ENCODE assay signal across 1 cellular context in the genomic region with DNA sequence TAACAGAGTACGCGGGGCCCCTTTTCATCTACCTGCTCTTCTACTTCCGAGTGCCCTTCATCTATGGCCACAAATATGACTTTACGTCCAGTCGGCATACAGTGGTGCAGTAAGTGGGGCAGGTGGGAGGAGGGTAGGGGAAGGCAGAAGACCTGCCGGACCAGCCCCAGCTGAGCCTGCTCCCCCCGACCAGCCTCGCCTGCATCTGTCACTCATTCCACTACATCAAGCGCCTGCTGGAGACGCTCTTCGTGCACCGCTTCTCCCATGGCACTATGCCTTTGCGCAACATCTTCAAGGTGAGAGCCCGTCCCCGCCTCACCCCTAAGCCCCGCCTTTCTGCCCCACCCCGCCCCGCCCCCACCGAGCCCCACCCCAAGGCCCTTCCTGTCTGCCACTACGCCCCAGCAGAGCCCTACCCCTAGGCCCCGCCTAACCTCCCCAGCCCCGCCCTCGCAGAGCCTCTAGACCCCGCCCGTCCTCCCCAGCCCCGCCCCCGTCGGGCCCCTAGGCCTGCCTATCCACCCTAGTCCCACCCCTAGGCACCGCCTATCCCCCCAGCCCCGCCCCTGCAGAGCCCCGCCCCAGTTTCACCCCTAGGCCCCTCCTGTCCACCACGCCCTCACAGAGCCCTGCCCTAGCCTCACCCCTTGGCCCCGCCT.
TF ChIP-seq lines count a peak whose summit lies in the region.

No MANE protein-coding gene starts in this region.

TF ChIP-seq in GM23338, 12 proteins besides CTCF, POLR2A, EP300 and RAD21 (continued from another document):
- TF ChIP-seq, protein P1, sequence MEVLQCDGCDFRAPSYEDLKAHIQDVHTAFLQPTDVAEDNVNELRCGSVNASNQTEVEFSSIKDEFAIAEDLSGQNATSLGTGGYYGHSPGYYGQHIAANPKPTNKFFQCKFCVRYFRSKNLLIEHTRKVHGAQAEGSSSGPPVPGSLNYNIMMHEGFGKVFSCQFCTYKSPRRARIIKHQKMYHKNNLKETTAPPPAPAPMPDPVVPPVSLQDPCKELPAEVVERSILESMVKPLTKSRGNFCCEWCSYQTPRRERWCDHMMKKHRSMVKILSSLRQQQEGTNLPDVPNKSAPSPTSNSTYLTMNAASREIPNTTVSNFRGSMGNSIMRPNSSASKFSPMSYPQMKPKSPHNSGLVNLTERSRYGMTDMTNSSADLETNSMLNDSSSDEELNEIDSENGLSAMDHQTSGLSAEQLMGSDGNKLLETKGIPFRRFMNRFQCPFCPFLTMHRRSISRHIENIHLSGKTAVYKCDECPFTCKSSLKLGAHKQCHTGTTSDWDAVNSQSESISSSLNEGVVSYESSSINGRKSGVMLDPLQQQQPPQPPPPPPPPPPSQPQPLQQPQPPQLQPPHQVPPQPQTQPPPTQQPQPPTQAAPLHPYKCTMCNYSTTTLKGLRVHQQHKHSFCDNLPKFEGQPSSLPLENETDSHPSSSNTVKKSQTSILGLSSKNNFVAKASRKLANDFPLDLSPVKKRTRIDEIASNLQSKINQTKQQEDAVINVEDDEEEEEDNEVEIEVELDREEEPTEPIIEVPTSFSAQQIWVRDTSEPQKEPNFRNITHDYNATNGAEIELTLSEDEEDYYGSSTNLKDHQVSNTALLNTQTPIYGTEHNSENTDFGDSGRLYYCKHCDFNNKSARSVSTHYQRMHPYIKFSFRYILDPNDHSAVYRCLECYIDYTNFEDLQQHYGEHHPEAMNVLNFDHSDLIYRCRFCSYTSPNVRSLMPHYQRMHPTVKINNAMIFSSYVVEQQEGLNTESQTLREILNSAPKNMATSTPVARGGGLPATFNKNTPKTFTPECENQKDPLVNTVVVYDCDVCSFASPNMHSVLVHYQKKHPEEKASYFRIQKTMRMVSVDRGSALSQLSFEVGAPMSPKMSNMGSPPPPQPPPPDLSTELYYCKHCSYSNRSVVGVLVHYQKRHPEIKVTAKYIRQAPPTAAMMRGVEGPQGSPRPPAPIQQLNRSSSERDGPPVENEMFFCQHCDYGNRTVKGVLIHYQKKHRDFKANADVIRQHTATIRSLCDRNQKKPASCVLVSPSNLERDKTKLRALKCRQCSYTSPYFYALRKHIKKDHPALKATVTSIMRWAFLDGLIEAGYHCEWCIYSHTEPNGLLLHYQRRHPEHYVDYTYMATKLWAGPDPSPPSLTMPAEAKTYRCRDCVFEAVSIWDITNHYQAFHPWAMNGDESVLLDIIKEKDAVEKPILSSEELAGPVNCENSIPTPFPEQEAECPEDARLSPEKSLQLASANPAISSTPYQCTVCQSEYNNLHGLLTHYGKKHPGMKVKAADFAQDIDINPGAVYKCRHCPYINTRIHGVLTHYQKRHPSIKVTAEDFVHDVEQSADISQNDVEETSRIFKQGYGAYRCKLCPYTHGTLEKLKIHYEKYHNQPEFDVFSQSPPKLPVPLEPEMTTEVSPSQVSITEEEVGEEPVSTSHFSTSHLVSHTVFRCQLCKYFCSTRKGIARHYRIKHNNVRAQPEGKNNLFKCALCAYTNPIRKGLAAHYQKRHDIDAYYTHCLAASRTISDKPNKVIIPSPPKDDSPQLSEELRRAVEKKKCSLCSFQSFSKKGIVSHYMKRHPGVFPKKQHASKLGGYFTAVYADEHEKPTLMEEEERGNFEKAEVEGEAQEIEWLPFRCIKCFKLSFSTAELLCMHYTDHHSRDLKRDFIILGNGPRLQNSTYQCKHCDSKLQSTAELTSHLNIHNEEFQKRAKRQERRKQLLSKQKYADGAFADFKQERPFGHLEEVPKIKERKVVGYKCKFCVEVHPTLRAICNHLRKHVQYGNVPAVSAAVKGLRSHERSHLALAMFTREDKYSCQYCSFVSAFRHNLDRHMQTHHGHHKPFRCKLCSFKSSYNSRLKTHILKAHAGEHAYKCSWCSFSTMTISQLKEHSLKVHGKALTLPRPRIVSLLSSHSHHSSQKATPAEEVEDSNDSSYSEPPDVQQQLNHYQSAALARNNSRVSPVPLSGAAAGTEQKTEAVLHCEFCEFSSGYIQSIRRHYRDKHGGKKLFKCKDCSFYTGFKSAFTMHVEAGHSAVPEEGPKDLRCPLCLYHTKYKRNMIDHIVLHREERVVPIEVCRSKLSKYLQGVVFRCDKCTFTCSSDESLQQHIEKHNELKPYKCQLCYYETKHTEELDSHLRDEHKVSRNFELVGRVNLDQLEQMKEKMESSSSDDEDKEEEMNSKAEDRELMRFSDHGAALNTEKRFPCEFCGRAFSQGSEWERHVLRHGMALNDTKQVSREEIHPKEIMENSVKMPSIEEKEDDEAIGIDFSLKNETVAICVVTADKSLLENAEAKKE (CRISPR knock-in tag; IDR thresholded peaks at IDR 0.05): no peak
- TF ChIP-seq JUNB (IDR thresholded peaks at IDR 0.05; ENCODE audit: unreplicated experiment) (no peak), NANOG (IDR thresholded peaks at IDR 0.05; ENCODE audit: borderline replicate concordance) (no peak), POLR2AphosphoS5 (IDR thresholded peaks at IDR 0.05; ENCODE audit: low read depth) (no peak), EZH2phosphoT487 (IDR thresholded peaks at IDR 0.05; ENCODE audit: unreplicated experiment) (no peak), ZNF114 (CRISPR knock-in tag; IDR thresholded peaks at IDR 0.05) (no peak), CREB1 (CRISPR knock-in tag; IDR thresholded peaks at IDR 0.05; ENCODE audit: low read depth) (no peak), STAT1 (IDR thresholded peaks at IDR 0.05; ENCODE audit: unreplicated experiment) (no peak), EZH2 (IDR thresholded peaks at IDR 0.05; ENCODE audit: low read depth, unreplicated experiment) (no peak)
- TF ChIP-seq, protein P2, sequence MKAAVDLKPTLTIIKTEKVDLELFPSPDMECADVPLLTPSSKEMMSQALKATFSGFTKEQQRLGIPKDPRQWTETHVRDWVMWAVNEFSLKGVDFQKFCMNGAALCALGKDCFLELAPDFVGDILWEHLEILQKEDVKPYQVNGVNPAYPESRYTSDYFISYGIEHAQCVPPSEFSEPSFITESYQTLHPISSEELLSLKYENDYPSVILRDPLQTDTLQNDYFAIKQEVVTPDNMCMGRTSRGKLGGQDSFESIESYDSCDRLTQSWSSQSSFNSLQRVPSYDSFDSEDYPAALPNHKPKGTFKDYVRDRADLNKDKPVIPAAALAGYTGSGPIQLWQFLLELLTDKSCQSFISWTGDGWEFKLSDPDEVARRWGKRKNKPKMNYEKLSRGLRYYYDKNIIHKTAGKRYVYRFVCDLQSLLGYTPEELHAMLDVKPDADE (IDR thresholded peaks at IDR 0.05): no peak
- TF ChIP-seq, protein P3, sequence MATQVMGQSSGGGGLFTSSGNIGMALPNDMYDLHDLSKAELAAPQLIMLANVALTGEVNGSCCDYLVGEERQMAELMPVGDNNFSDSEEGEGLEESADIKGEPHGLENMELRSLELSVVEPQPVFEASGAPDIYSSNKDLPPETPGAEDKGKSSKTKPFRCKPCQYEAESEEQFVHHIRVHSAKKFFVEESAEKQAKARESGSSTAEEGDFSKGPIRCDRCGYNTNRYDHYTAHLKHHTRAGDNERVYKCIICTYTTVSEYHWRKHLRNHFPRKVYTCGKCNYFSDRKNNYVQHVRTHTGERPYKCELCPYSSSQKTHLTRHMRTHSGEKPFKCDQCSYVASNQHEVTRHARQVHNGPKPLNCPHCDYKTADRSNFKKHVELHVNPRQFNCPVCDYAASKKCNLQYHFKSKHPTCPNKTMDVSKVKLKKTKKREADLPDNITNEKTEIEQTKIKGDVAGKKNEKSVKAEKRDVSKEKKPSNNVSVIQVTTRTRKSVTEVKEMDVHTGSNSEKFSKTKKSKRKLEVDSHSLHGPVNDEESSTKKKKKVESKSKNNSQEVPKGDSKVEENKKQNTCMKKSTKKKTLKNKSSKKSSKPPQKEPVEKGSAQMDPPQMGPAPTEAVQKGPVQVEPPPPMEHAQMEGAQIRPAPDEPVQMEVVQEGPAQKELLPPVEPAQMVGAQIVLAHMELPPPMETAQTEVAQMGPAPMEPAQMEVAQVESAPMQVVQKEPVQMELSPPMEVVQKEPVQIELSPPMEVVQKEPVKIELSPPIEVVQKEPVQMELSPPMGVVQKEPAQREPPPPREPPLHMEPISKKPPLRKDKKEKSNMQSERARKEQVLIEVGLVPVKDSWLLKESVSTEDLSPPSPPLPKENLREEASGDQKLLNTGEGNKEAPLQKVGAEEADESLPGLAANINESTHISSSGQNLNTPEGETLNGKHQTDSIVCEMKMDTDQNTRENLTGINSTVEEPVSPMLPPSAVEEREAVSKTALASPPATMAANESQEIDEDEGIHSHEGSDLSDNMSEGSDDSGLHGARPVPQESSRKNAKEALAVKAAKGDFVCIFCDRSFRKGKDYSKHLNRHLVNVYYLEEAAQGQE (IDR thresholded peaks at IDR 0.05; ENCODE audit: unreplicated experiment): no peak
